11 cellular contexts compared by ENCODE assay signal in the genomic region with DNA sequence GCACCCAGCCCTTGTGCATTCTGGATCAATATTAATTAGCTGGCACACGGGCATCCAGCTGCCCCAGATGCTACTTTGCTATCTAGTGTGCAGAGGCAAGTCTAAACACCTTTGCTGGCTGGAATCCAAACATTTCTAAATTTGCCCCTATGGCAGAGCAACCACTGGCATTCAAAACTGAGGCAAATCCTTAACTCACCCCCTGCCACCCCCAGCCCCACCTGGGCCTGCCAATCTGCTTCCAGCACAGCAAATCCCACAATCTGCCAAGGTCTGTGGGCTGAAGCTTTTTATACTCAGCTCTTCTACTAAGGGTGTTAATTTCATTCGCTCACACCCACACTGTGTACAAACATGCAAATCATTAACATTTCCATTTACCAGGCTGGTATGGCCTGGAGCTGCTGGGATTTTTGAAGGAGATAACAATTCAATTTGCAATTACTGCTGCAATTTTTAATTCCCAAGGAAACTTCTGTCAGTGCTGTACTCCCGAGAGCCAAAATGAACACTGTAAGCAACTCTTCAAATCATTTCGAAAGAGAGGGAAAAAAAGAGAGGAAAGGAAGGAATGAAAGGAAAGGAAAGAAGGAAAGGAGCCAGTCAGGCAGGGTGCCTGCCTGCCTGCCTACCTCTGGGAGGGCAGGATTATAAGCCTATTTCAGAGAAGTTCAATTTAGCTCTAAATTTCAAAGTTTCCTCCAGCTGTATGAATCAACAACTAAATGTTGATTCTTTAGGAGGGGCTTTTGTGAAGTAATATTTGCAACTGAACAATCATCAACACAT. TPM values are rescaled to one million over a fixed set of nuclear protein-coding genes. Genes with fewer than 3 reads are reported as not detected.
DNase-seq lines count a peak whose midpoint lies in the region; ATAC-seq, FAIRE-seq and TF ChIP-seq lines count a peak whose summit lies in the region.
"Had no signal": no experiment of that assay in that cellular context is flagged by ENCODE, and none has a peak within 500 bp of the region (broad histone marks: within the 10 kb centered on the region; RNA-seq: fewer than 3 reads in every experiment).

No MANE protein-coding gene starts in this region.

- H3K36me3 ChIP-seq in bronchial epithelial cell (ENCODE audit: control insufficient read depth, insufficient read depth, low read length) (no peaks in the 10 kb centered on the region), neutrophil (no peaks in the 10 kb centered on the region), osteoblast (ENCODE audit: insufficient read depth, low read length) (no peaks in the 10 kb centered on the region)
- H3K36me3 ChIP-seq: sigmoid colon had no signal

- peak; percentile 53 for DNase-seq in DMS53 (lab: John Stamatoyannopoulos, UW)
- DNase-seq in DMS53 treated with DMSO at 0.1 percent for 48 hours (lab: John Stamatoyannopoulos, UW; ENCODE audit: unreplicated experiment): no peak
- DNase-seq in NCI-H1694 treated with DMSO at 0.1 percent for 48 hours (lab: John Stamatoyannopoulos, UW): peak; percentile 94
- DNase-seq in bronchial epithelial cell (ENCODE audit: low read depth): peak; percentile 65
- DNase-seq in osteoblast (ENCODE audit: insufficient read length, low spot score, missing footprints): no peak
- DNase-seq in occipital lobe (lab: John Stamatoyannopoulos, UW): no peak
- DNase-seq: activated CD4-positive, alpha-beta T cell treated with anti-CD3 and anti-CD28 coated beads, Interleukin-2, amount 50 U/mL, for 4 hours; OCI-M1; sigmoid colon had no signal

- FAIRE-seq in bronchial epithelial cell (lab: Jason Lieb, UNC): no peak

- H3K4me1 ChIP-seq in neutrophil (ENCODE audit: control insufficient read depth in 1 of 2, insufficient read depth in 1 of 2, low read depth in 1 of 2, low read length in 1 of 2): peaks cover 32 to 56% of the 10 kb centered on the region in 2 experiments
- H3K4me1 ChIP-seq in osteoblast (ENCODE audit: insufficient read depth, low read length): peaks cover 28% of the 10 kb centered on the region

- TF ChIP-seq CTCF in bronchial epithelial cell (IDR thresholded peaks at IDR 0.05; ENCODE audit: insufficient read depth, low read length, severe bottlenecking): no peak
- no peak for TF ChIP-seq CTCF in neutrophil (IDR thresholded peaks at IDR 0.05)
- TF ChIP-seq CTCF in osteoblast (IDR thresholded peaks at IDR 0.05; ENCODE audit: extremely low read depth, low read depth, low read length): no peak

- H3K27me3 ChIP-seq in bronchial epithelial cell (ENCODE audit: control insufficient read depth, insufficient read depth, low read length) (no peaks in the 10 kb centered on the region), neutrophil (no peaks in the 10 kb centered on the region), osteoblast (ENCODE audit: insufficient read depth, low read length) (no peaks in the 10 kb centered on the region)
- H3K27me3 ChIP-seq: sigmoid colon had no signal

- H3K4me2 ChIP-seq in osteoblast (ENCODE audit: insufficient read depth, low read length): no peak overlapping the region

- H3K4me3 ChIP-seq in bronchial epithelial cell (ENCODE audit: low read depth, low read length): no peak overlapping the region
- H3K4me3 ChIP-seq in neutrophil (ENCODE audit: low read depth in 1 of 2, low read length in 1 of 2): no peak overlapping the region
- no peak overlapping the region for H3K4me3 ChIP-seq in osteoblast (ENCODE audit: insufficient read depth, low read length)
- H3K4me3 ChIP-seq: sigmoid colon had no signal

- H3K27ac ChIP-seq in neutrophil (peak overlapping the region; percentile 42), osteoblast (ENCODE audit: low read depth, low read length) (no peak overlapping the region)
- H3K27ac ChIP-seq: sigmoid colon had no signal

- H3K9me3 ChIP-seq in neutrophil (no peaks in the 10 kb centered on the region), osteoblast (ENCODE audit: low read depth, low read length) (no peaks in the 10 kb centered on the region)
- H3K9me3 ChIP-seq: sigmoid colon had no signal

- no peak overlapping the region for H2AFZ ChIP-seq in osteoblast (ENCODE audit: low read length)

- peaks cover 87% of the 10 kb centered on the region for H3K79me2 ChIP-seq in osteoblast (ENCODE audit: insufficient read depth, low read length)

- peaks cover 21% of the 10 kb centered on the region for H4K20me1 ChIP-seq in osteoblast (ENCODE audit: insufficient read depth, low read length)

- no peak for ATAC-seq in GM21447 (IDR thresholded peaks at IDR 0.05; ENCODE audit: unreplicated experiment)

RNA-seq across cellular contexts. Expression of gene RAPGEF1, which starts 35.5 kb away (rescaled TPM):
- total RNA-seq in bronchial epithelial cell: 16.5 and 19.2 TPM in 2 replicates
- total RNA-seq in osteoblast: 34.7 and 42.1 TPM in 2 replicates
- total RNA-seq in occipital lobe: 26.2 TPM

Comparison
In these comparisons a context has a peak if more than half of its experiments do, and no peak if none do; other contexts are left out.
1. DNase-seq: peak in DMS53 (single experiment), NCI-H1694 treated with DMSO at 0.1 percent for 48 hours (single experiment) and bronchial epithelial cell (single experiment); none in DMS53 treated with DMSO at 0.1 percent for 48 hours (single experiment), osteoblast (single experiment) and occipital lobe (single experiment).